In the genomic region with DNA sequence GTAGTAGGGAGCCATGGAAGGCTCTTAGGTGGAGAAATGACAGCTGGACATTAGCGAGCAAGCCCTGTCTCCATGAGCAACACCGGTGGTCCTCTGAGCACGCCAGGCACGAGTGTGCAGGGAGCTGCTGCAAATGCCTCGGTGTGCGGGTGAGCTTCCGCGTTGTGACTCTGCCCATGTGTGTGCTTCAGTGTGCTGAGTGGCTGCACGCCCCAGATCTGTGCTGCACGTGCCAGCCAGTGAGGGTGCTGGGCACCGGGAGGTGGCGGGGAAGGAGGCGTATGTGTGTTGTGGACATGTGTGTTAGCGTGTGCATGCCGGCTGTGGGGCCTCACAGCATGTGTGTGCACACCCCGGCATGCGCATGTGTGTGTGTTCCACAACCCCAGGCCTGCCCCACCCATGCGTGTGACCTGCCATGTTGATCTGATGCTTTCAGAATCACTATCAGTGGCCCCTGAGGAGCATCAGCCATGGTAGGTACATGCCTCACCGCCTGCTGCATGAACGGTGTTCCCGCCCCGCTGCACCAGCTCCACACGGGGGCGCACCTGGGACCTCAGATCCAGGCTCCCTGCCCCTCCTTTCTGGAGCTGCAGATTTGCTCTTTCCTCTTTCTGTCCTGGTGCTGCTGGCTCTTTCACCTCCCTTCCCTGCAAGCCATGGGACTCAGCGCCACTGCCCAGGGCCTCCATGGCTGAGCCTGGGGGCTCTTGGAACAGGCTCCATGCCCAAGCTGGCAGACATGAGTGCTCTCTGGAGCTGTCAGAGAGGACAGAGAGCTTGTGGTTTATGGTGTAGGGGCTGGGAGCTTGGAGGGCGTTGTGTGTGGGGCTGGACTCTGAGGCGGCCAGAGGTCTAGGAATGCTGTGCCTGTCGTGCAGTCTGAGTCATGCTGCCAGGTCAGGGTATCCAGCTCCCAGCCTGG, we compare ENCODE assay signal across 8 cellular contexts.
DNase-seq lines count a peak whose midpoint lies in the region; ATAC-seq and TF ChIP-seq lines count a peak whose summit lies in the region.

No MANE protein-coding gene starts in this region.

- H3K36me3 Mint-ChIP-seq in stimulated activated effector memory CD8-positive, alpha-beta T cell treated with anti-CD3 and anti-CD28 coated beads, Interleukin-12 subunit alpha, Interleukin-12 subunit beta, amount 100 ng/mL, for 72 hours, result no peaks in the 10 kb centered on the region

- peak; percentile 27 for DNase-seq in activated gamma-delta T cell treated with Interleukin-2 at 50 U/mL for 16 hours
- no peak for DNase-seq in activated gamma-delta T cell (lab: John Stamatoyannopoulos, UW)
- peak; percentile 6 for DNase-seq in NCI-H748 treated with DMSO at 0.1 percent for 48 hours (lab: John Stamatoyannopoulos, UW)
- DNase-seq in activated naive CD4-positive, alpha-beta T cell treated with Interleukin-2 at 50 U/mL for 16 hours, result peak; percentile 48
- DNase-seq in kidney epithelial cell (ENCODE audit: low read depth), result peak; percentile 19
- DNase-seq in stimulated activated effector memory CD8-positive, alpha-beta T cell treated with anti-CD3 and anti-CD28 coated beads, Interleukin-12 subunit alpha, Interleukin-12 subunit beta, amount 100 ng/mL, for 72 hours (ENCODE audit: low spot score in 2 of 2), result peak; percentile 22 to 80
- DNase-seq in cerebellum (ENCODE audit: low spot score), result no peak
- no peak for DNase-seq in occipital lobe (lab: John Stamatoyannopoulos, UW)

- no peaks in the 10 kb centered on the region for H3K9me3 Mint-ChIP-seq in stimulated activated effector memory CD8-positive, alpha-beta T cell treated with anti-CD3 and anti-CD28 coated beads, Interleukin-12 subunit alpha, Interleukin-12 subunit beta, amount 100 ng/mL, for 72 hours

- peaks cover 13% of the 10 kb centered on the region for H3K4me1 Mint-ChIP-seq in stimulated activated effector memory CD8-positive, alpha-beta T cell treated with anti-CD3 and anti-CD28 coated beads, Interleukin-12 subunit alpha, Interleukin-12 subunit beta, amount 100 ng/mL, for 72 hours

- peak; percentile 49 for ATAC-seq in stimulated activated effector memory CD8-positive, alpha-beta T cell treated with anti-CD3 and anti-CD28 coated beads, Interleukin-12 subunit alpha, Interleukin-12 subunit beta, amount 100 ng/mL, for 72 hours

- peak; percentile 58 for TF ChIP-seq CTCF in kidney epithelial cell (IDR thresholded peaks at IDR 0.05; ENCODE audit: insufficient read depth, low read length, poor library complexity, severe bottlenecking)

- H3K36me3 ChIP-seq in kidney epithelial cell (ENCODE audit: control insufficient read depth, insufficient read depth, low read length), result no peaks in the 10 kb centered on the region

- no peak overlapping the region for H3K27ac Mint-ChIP-seq in stimulated activated effector memory CD8-positive, alpha-beta T cell treated with anti-CD3 and anti-CD28 coated beads, Interleukin-12 subunit alpha, Interleukin-12 subunit beta, amount 100 ng/mL, for 72 hours

- H3K4me3 ChIP-seq in kidney epithelial cell (ENCODE audit: low read depth, low read length), result no peak overlapping the region

- peaks cover 3% of the 10 kb centered on the region for H3K27me3 ChIP-seq in kidney epithelial cell (ENCODE audit: control insufficient read depth, insufficient read depth, low read length)

- no peak overlapping the region for H3K4me3 Mint-ChIP-seq in stimulated activated effector memory CD8-positive, alpha-beta T cell treated with anti-CD3 and anti-CD28 coated beads, Interleukin-12 subunit alpha, Interleukin-12 subunit beta, amount 100 ng/mL, for 72 hours

Comparison
In these comparisons a context has a peak if more than half of its experiments do, and no peak if none do; other contexts are left out.
1. DNase-seq: peak in activated gamma-delta T cell treated with Interleukin-2 at 50 U/mL for 16 hours (single experiment), NCI-H748 treated with DMSO at 0.1 percent for 48 hours (single experiment), activated naive CD4-positive, alpha-beta T cell treated with Interleukin-2 at 50 U/mL for 16 hours (single experiment), kidney epithelial cell (single experiment) and stimulated activated effector memory CD8-positive, alpha-beta T cell treated with anti-CD3 and anti-CD28 coated beads, Interleukin-12 subunit alpha, Interleukin-12 subunit beta, amount 100 ng/mL, for 72 hours (2 of 2); none in activated gamma-delta T cell (single experiment), cerebellum (single experiment) and occipital lobe (single experiment).